ENCODE assay signal across 9 cellular contexts in genomic region chr1:50704126-50704525, GRCh38.
DNase-seq lines count a peak whose midpoint lies in the region; ATAC-seq, FAIRE-seq and TF ChIP-seq lines count a peak whose summit lies in the region.
"Had no signal": no experiment of that assay in that cellular context is flagged by ENCODE, and none has a peak within 500 bp of the region (broad histone marks: within the 10 kb centered on the region; RNA-seq: fewer than 3 reads in every experiment).

No MANE protein-coding gene starts in this region.

- CTCF ChIA-PET in MCF 10A (lab: Yijun Ruan, JAX) = interaction anchor here (0.6 to 8.3 kb wide), 13 partner anchors 9 to 489 kb away, joined by 3 to 115 read pairs (median 4); no protein-coding TSS in a partner anchor
- CTCF ChIA-PET in HepG2 (lab: Yijun Ruan, JAX; ENCODE audit: low intra/inter-chr PET ratio, low total read pairs) = interaction anchor here (1.9 to 2.4 kb wide), 2 partner anchors 83 to 335 kb away, joined by 9 to 28 read pairs; no protein-coding TSS in a partner anchor

- BruUV-seq in MCF 10A (replicated peaks; lab: Mats Ljungman, UMichigan) = no TSS peak
- BruUV-seq in HepG2 (replicated peaks; lab: Mats Ljungman, UMichigan) = no TSS peak

- no peak for FAIRE-seq in HepG2 (lab: Jason Lieb, UNC)

- H3K27me3 Mint-ChIP-seq in MCF 10A (ENCODE audit: insufficient read depth, unreplicated experiment) = no peaks in the 10 kb centered on the region

- 17% methylated on average over 1 of the region's 1 CpG for WGBS in HepG2 (ENCODE audit: low lambda C conversion rate)

- no peak overlapping the region for H2AFZ ChIP-seq in HepG2 (ENCODE audit: low read length)

- TF ChIP-seq POLR2A in HepG2 (IDR thresholded peaks at IDR 0.05; ENCODE audit: insufficient read depth in 1 of 2, low read depth in 2 of 2, low read length in 2 of 2) = no peak

- H3K4me3 ChIP-seq in HepG2 (replicated peaks in 1 of 3; ENCODE audit: insufficient read depth in 1 of 3, low read depth in 2 of 3, low read length in 3 of 3) = no peak overlapping the region
- H3K4me3 ChIP-seq in effector memory CD4-positive, alpha-beta T cell (ENCODE audit: insufficient read depth, low read depth, low read length, poor library complexity, severe bottlenecking) = no peak overlapping the region
- H3K4me3 ChIP-seq: skin epidermis had no signal

- peak; percentile 60 for TF ChIP-seq CTCF in MCF 10A (IDR thresholded peaks at IDR 0.05; ENCODE audit: unreplicated experiment)
- peak; percentile 61 for TF ChIP-seq CTCF in HepG2 (CRISPR knock-in tag; IDR thresholded peaks at IDR 0.05)

- no peaks in the 10 kb centered on the region for H3K36me3 Mint-ChIP-seq in MCF 10A (ENCODE audit: insufficient read depth, unreplicated experiment)

- no peak overlapping the region for H3K4me2 ChIP-seq in HepG2 (ENCODE audit: low read depth, low read length)

- no peaks in the 10 kb centered on the region for H3K27me3 ChIP-seq in HepG2 (ENCODE audit: control insufficient read depth in 1 of 2, insufficient read depth in 2 of 2, low read length in 2 of 2)
- no peaks in the 10 kb centered on the region for H3K27me3 ChIP-seq in effector memory CD4-positive, alpha-beta T cell (replicated peaks; ENCODE audit: control insufficient read depth, insufficient read depth, low read length, poor library complexity, severe bottlenecking)

- no peaks in the 10 kb centered on the region for H3K4me1 ChIP-seq in HepG2 (ENCODE audit: insufficient read depth, low read length)
- no peaks in the 10 kb centered on the region for H3K4me1 ChIP-seq in effector memory CD4-positive, alpha-beta T cell (ENCODE audit: control insufficient read depth, insufficient read depth, low read length, poor library complexity, severe bottlenecking)

- no peaks in the 10 kb centered on the region for H3K79me2 ChIP-seq in HepG2 (ENCODE audit: insufficient read depth, low read length)

- no peaks in the 10 kb centered on the region; a peak in 1 of 5 replicates for H3K36me3 ChIP-seq in HepG2 (replicated peaks in 1 of 2; ENCODE audit: control insufficient read depth in 1 of 2, insufficient read depth in 2 of 2, low read length in 2 of 2)
- H3K36me3 ChIP-seq in effector memory CD4-positive, alpha-beta T cell (ENCODE audit: control insufficient read depth, insufficient read depth, low read length) = no peaks in the 10 kb centered on the region

- no peak overlapping the region for H3K9ac ChIP-seq in HepG2 (ENCODE audit: insufficient read depth, low read depth, low read length)

- no peaks in the 10 kb centered on the region for H3K9me3 ChIP-seq in HepG2 (ENCODE audit: low read length)
- H3K9me3 ChIP-seq in effector memory CD4-positive, alpha-beta T cell (ENCODE audit: control insufficient read depth, low read length) = no peaks in the 10 kb centered on the region

- no peaks in the 10 kb centered on the region for H4K20me1 ChIP-seq in HepG2 (ENCODE audit: insufficient read depth, low read length)

- peaks cover 12% of the 10 kb centered on the region for H3K4me1 Mint-ChIP-seq in MCF 10A (ENCODE audit: insufficient read depth, unreplicated experiment)

- no peak overlapping the region for H3K4me3 Mint-ChIP-seq in MCF 10A (ENCODE audit: unreplicated experiment)

- no peak overlapping the region for H3K27ac ChIP-seq in HepG2 (ENCODE audit: extremely low read length, insufficient read depth, low read length)
- H3K27ac ChIP-seq in effector memory CD4-positive, alpha-beta T cell (ENCODE audit: insufficient read depth, low read length, poor library complexity, severe bottlenecking) = no peak overlapping the region
- H3K27ac ChIP-seq: skin epidermis had no signal

- H3K27ac Mint-ChIP-seq in MCF 10A (ENCODE audit: low read depth, unreplicated experiment) = no peak overlapping the region

- POLR2A ChIA-PET in MCF 10A (lab: Yijun Ruan, JAX) (interaction anchor here (0.6 to 3.4 kb wide), 6 partner anchors 33 to 100 kb away, joined by 3 to 17 read pairs (median 4); no protein-coding TSS in a partner anchor), HepG2 (lab: Yijun Ruan, JAX) (no interaction called here)

- TF ChIP-seq RAD21 in HepG2 (CRISPR knock-in tag; IDR thresholded peaks at IDR 0.05) = no peak

- in situ Hi-C loops in HepG2 (cut with HindIII; ENCODE audit: extremely low pct_ligation_motif_present, low pct_unique_long_range_greater_than_20kb) = loop anchor here (25.0 kb wide), 2 partner anchors 92 to 342 kb away; no protein-coding TSS in a partner anchor

- DNase-seq in DMS53 treated with DMSO at 0.1 percent for 48 hours (lab: John Stamatoyannopoulos, UW; ENCODE audit: unreplicated experiment) = peak; percentile 55
- DNase-seq in NCI-H460 (ENCODE audit: extremely low read depth, low read depth) = peak; percentile 19
- peak; percentile 66 for DNase-seq in MCF 10A (ENCODE audit: unreplicated experiment)
- DNase-seq in HepG2 (ENCODE audit: low spot score) = peak; percentile 38
- DNase-seq in effector memory CD4-positive, alpha-beta T cell = no peak

- intact Hi-C loops in MCF 10A (cut with micrococcal nuclease) (loop anchor here (1.0 to 2.0 kb wide), 3 partner anchors 31 to 336 kb away; no protein-coding TSS in a partner anchor), HepG2 (cut with micrococcal nuclease; ENCODE audit: unreplicated experiment) (loop anchor here (1.0 kb wide), 2 partner anchors 84 to 336 kb away; no protein-coding TSS in a partner anchor)

- TF ChIP-seq EP300 in HepG2 (IDR thresholded peaks at IDR 0.05; ENCODE audit: low read depth in 2 of 2, low read length in 2 of 2) (no peak), HepG2 (CRISPR knock-in tag; IDR thresholded peaks at IDR 0.05; ENCODE audit: borderline replicate concordance) (no peak)

- ATAC-seq in HG02798 (IDR thresholded peaks at IDR 0.05; ENCODE audit: poor library complexity, unreplicated experiment) = peak; percentile 38
- ATAC-seq in HepG2 = peak; percentile 62; the same call in 2 of the 3 replicates
- ATAC-seq in HG03175 (IDR thresholded peaks at IDR 0.05; ENCODE audit: unreplicated experiment) = no peak
- ATAC-seq in HG02763 (IDR thresholded peaks at IDR 0.05; ENCODE audit: unreplicated experiment) = no peak

- H3K9me3 Mint-ChIP-seq in MCF 10A (ENCODE audit: unreplicated experiment) = no peaks in the 10 kb centered on the region

TF ChIP-seq in HepG2, 621 proteins besides CTCF, POLR2A, EP300 and RAD21:
- TF ChIP-seq PATZ1 (CRISPR knock-in tag; IDR thresholded peaks at IDR 0.05) (0 out of 2 replicates have a peak, but pooled peaks have one; percentile 39), MAFK (conservative IDR thresholded peaks at IDR 0.05 in 1 of 2, IDR thresholded peaks at IDR 0.05 in 1 of 2; ENCODE audit: low read length in 2 of 2) (peak in 1 of 2 experiments; percentile 10; a peak in 1 of 4 replicates), FOXO4 (CRISPR knock-in tag; conservative IDR thresholded peaks at IDR 0.05) (no peak), STAG1 (CRISPR knock-in tag; IDR thresholded peaks at IDR 0.05) (peak; percentile 51), SMC3 (IDR thresholded peaks at IDR 0.05; ENCODE audit: low read length) (peak; percentile 66), MAFF (IDR thresholded peaks at IDR 0.05; ENCODE audit: low read depth, low read length) (peak; percentile 1; the same call in 1 of the 2 replicates), ARNT2 (CRISPR knock-in tag; IDR thresholded peaks at IDR 0.05; ENCODE audit: low read depth) (no peak)

Comparison
In these comparisons a context has a peak if more than half of its experiments do, and no peak if none do; other contexts are left out.
1. DNase-seq: peak in DMS53 treated with DMSO at 0.1 percent for 48 hours (single experiment), NCI-H460 (single experiment), MCF 10A (single experiment) and HepG2 (single experiment); none in effector memory CD4-positive, alpha-beta T cell (0 of 3).
2. ATAC-seq: peak in HG02798 (single experiment) and HepG2 (single experiment); none in HG03175 (single experiment) and HG02763 (single experiment).